In the genomic region with DNA sequence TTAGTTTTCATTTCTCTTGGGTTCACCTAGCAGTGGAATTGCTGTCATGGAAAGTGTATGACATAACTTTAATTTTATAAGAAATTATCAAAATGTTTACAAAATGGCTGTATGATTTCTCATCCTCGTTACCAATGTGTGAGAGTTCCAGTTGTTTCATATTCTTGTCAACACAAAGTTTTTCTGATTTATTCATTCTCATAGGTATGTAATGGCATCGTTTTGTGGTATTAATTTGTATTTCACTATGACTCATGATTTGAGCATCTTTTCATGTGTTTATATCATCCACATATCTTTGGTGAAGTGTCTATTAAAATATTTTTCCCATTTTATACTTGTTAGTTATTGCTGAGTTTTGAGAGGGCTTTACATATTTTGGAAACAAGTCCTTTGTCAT, we compare ENCODE assay signal across 22 cellular contexts. TPM values are rescaled to one million over a fixed set of nuclear protein-coding genes. Genes with fewer than 3 reads are reported as not detected.
A peak's percentile ranks its signal among the peaks of the same experiment; 100 is the strongest.
DNase-seq lines count a peak whose midpoint lies in the region; ATAC-seq, FAIRE-seq and TF ChIP-seq lines count a peak whose summit lies in the region.
"Had no signal": no experiment of that assay in that cellular context is flagged by ENCODE, and none has a peak within 500 bp of the region (broad histone marks: within the 10 kb centered on the region; RNA-seq: fewer than 3 reads in every experiment).

No MANE protein-coding gene starts in this region.

- H3K4me3 ChIP-seq in SK-N-SH (ENCODE audit: low read depth in 2 of 2, low read length in 1 of 2) (no peak overlapping the region), choroid plexus epithelial cell (ENCODE audit: low read depth, low read length) (no peak overlapping the region), BE2C (ENCODE audit: low read depth, low read length) (no peak overlapping the region), pancreas (no peak overlapping the region)

- DNase-seq in SK-N-SH, result no peak
- DNase-seq in LHCN-M2 (ENCODE audit: low read depth), result peak; percentile 29
- peak; percentile 15 for DNase-seq in choroid plexus epithelial cell (ENCODE audit: low read depth)
- no peak for DNase-seq in BE2C
- DNase-seq in pancreas, result no peak
- DNase-seq in erythroblast (lab: John Stamatoyannopoulos, UW), result no peak
- DNase-seq in activated T-cell treated with anti-CD3 and anti-CD28 coated beads, Interleukin-2, amount 50 U/mL, for 48 hours, result no peak
- DNase-seq: 8988T; Caco-2; CD4-positive, alpha-beta T cell; H9; Kasumi-1; NCI-H1092 treated with DMSO at 0.1 percent for 48 hours; NCI-H1694 treated with DMSO at 0.1 percent for 48 hours; NCI-H510A; NCI-H774; OCI-M1; RPMI8226; SIG-M5 had no signal

- no peaks in the 10 kb centered on the region for H3K79me2 ChIP-seq in SK-N-SH (ENCODE audit: insufficient read depth)

- H3K9me3 ChIP-seq in SK-N-SH (0 out of 2 replicates have a peak, but pooled peaks cover under 1% of the 10 kb centered on the region), BE2C (no peaks in the 10 kb centered on the region), pancreas (no peaks in the 10 kb centered on the region)

- H3F3A ChIP-seq in SK-N-SH (replicated peaks; ENCODE audit: insufficient read depth), result no peaks in the 10 kb centered on the region

- WGBS in SK-N-SH (ENCODE audit: low lambda C conversion rate), result 72% methylated on average over 2 of the region's 2 CpGs
- WGBS in pancreas, 2 donors, result 83 to 85% methylated on average over 2 of the region's 2 CpGs

- ATAC-seq in SK-N-SH treated with all-trans-retinoic acid at 6 μM for 48 hours (no peak), pancreas (no peak)

- H3K4me2 ChIP-seq in SK-N-SH, result no peak overlapping the region

- intact Hi-C loops in pancreas (cut with DNase I), result no loop called here

- H3K27ac ChIP-seq in SK-N-SH (ENCODE audit: low read depth in 2 of 2, low read length in 1 of 2), result no peak overlapping the region
- no peak overlapping the region for H3K27ac ChIP-seq in pancreas

- POLR2A ChIA-PET in SK-N-SH (lab: Yijun Ruan, JAX), result no interaction called here

- H2AFZ ChIP-seq in SK-N-SH (ENCODE audit: low read depth), result 0 out of 2 replicates have a peak overlapping the region, but pooled peaks have one; percentile 14

- FAIRE-seq in pancreas (lab: Jason Lieb, UNC), result no peak

- H3K4me1 ChIP-seq in SK-N-SH (ENCODE audit: control insufficient read depth in 1 of 2, insufficient read depth in 2 of 2, low read depth in 1 of 2, low read length in 1 of 2) (peaks cover 0 to 2% of the 10 kb centered on the region in 2 experiments; a peak in 2 of 4 replicates), BE2C (no peaks in the 10 kb centered on the region), pancreas (no peaks in the 10 kb centered on the region)

- H4K20me1 ChIP-seq in SK-N-SH (ENCODE audit: insufficient read depth), result no peaks in the 10 kb centered on the region

- TF ChIP-seq CTCF in SK-N-SH (IDR thresholded peaks at IDR 0.05) (no peak), choroid plexus epithelial cell (conservative IDR thresholded peaks at IDR 0.05; ENCODE audit: low read depth, low read length) (no peak), BE2C (IDR thresholded peaks at IDR 0.05; ENCODE audit: low read depth, low read length) (no peak), pancreas (IDR thresholded peaks at IDR 0.05) (no peak)

- TF ChIP-seq RAD21 in SK-N-SH (IDR thresholded peaks at IDR 0.05; ENCODE audit: low read length), result no peak

- H3K9ac ChIP-seq in SK-N-SH, result no peak overlapping the region

- H3K9me2 ChIP-seq in SK-N-SH, result no peaks in the 10 kb centered on the region

- TF ChIP-seq EP300 in SK-N-SH (IDR thresholded peaks at IDR 0.05; ENCODE audit: borderline replicate concordance in 1 of 2, low read depth in 1 of 2, low read length in 1 of 2), result no peak

- no peaks in the 10 kb centered on the region for H3K27me3 ChIP-seq in SK-N-SH (ENCODE audit: insufficient read depth)
- H3K27me3 ChIP-seq in BE2C, result no peaks in the 10 kb centered on the region
- H3K27me3 ChIP-seq in pancreas, result peaks cover 0 to 3% (median 0%) of the 10 kb centered on the region in 4 donors

- TF ChIP-seq POLR2A in erythroblast (IDR thresholded peaks at IDR 0.05; ENCODE audit: low read length), result no peak

- CTCF ChIA-PET in SK-N-SH (lab: Yijun Ruan, JAX), result no interaction called here

- H3K36me3 ChIP-seq in SK-N-SH (replicated peaks in 1 of 2; ENCODE audit: control insufficient read depth in 1 of 2, insufficient read depth in 2 of 2, low read length in 1 of 2) (peaks cover 0 to 4% of the 10 kb centered on the region in 2 experiments), BE2C (no peaks in the 10 kb centered on the region), pancreas (no peaks in the 10 kb centered on the region)

TF ChIP-seq in SK-N-SH, 30 proteins besides CTCF, POLR2A, EP300 and RAD21 (continues in another document):
- TF ChIP-seq POLR2AphosphoS5 (IDR thresholded peaks at IDR 0.05; ENCODE audit: low read depth, low read length) (no peak), TEAD4 (IDR thresholded peaks at IDR 0.05; ENCODE audit: borderline replicate concordance, insufficient read depth) (no peak), FOXM1 (IDR thresholded peaks at IDR 0.05; ENCODE audit: low read depth) (no peak), ELF1 (IDR thresholded peaks at IDR 0.05) (no peak), CHD2 (IDR thresholded peaks at IDR 0.05; ENCODE audit: low read length, partially characterized antibody) (no peak)
- TF ChIP-seq, protein P1, sequence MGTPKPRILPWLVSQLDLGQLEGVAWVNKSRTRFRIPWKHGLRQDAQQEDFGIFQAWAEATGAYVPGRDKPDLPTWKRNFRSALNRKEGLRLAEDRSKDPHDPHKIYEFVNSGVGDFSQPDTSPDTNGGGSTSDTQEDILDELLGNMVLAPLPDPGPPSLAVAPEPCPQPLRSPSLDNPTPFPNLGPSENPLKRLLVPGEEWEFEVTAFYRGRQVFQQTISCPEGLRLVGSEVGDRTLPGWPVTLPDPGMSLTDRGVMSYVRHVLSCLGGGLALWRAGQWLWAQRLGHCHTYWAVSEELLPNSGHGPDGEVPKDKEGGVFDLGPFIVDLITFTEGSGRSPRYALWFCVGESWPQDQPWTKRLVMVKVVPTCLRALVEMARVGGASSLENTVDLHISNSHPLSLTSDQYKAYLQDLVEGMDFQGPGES (IDR thresholded peaks at IDR 0.05; ENCODE audit: low read depth, low read length), result no peak

TF ChIP-seq in SK-N-SH treated with all-trans-retinoic acid at 6 μM for 48 hours, 23 proteins besides CTCF, POLR2A, EP300 and RAD21:
- TF ChIP-seq RARB (CRISPR knock-in tag; IDR thresholded peaks at IDR 0.05), result no peak

RNA-seq across cellular contexts. Expression of a gene that starts 5.5 kb away (rescaled TPM):
- 0.94 and 1.0 TPM in 2 replicates for polyA plus RNA-seq in SK-N-SH (2012; rRNA removed)
- 1.2 and 1.4 TPM in 2 replicates for polyA plus RNA-seq in SK-N-SH (2012; cell fraction: cytosol; rRNA removed)
- polyA plus RNA-seq in SK-N-SH (2012; cell fraction: nucleus; rRNA removed), result 0.36 and 0.49 TPM in 2 replicates
- 37.0 and 38.9 TPM in 2 replicates for total RNA-seq in LHCN-M2 (2014; rRNA removed)
- polyA plus RNA-seq in LHCN-M2 (2012), result 4.9 TPM
- 0.26 TPM for polyA plus RNA-seq in BE2C (2012; ENCODE audit: insufficient read depth, insufficient read length, low read depth)
- total RNA-seq in pancreas, result under 1 TPM in 5 of 6 donors, not detected in 1; 0.12 to 0.73 (median 0.20) TPM
- under 1 TPM; 0.05 to 0.15 TPM for polyA plus RNA-seq in pancreas

RNA-seq across cellular contexts. Expression of a gene that starts 26.4 kb away (rescaled TPM):
- polyA plus RNA-seq in SK-N-SH (2012; rRNA removed) (not detected in 2 replicates), pancreas (not detected)
- polyA plus RNA-seq in SK-N-SH (2012; cell fraction: cytosol; rRNA removed), result not detected in 2 replicates
- not detected in 2 replicates for polyA plus RNA-seq in SK-N-SH (2012; cell fraction: nucleus; rRNA removed)
- total RNA-seq in LHCN-M2 (2014; rRNA removed) (not detected in 2 replicates), pancreas (not detected)
- not detected for polyA plus RNA-seq in LHCN-M2 (2012)
- polyA plus RNA-seq in BE2C (2012; ENCODE audit: insufficient read depth, insufficient read length, low read depth), result not detected
- total RNA-seq: Caco-2; CD4-positive, alpha-beta T cell; Daoy; H9 had no signal
- polyA plus RNA-seq: BJ had no signal

RNA-seq across cellular contexts. Expression of a gene that starts 30.2 kb away (rescaled TPM):
- polyA plus RNA-seq in SK-N-SH (2012; rRNA removed) (5.9 and 8.7 TPM in 2 replicates), pancreas (10 to 100 TPM; 19.7 to 25.1 TPM)
- 5.3 and 5.4 TPM in 2 replicates for polyA plus RNA-seq in SK-N-SH (2012; cell fraction: cytosol; rRNA removed)
- polyA plus RNA-seq in SK-N-SH (2012; cell fraction: nucleus; rRNA removed), result 20.5 and 35.0 TPM in 2 replicates
- total RNA-seq in LHCN-M2 (2014; rRNA removed) (80.3 and 80.8 TPM in 2 replicates), pancreas (10 to 100 TPM in 2 of 6 donors, 1 to 10 TPM in 4; 3.9 to 25.1 (median 8.1) TPM)
- 12.4 TPM for polyA plus RNA-seq in LHCN-M2 (2012)
- 0.31 TPM for polyA plus RNA-seq in BE2C (2012; ENCODE audit: insufficient read depth, insufficient read length, low read depth)

RNA-seq across cellular contexts. Expression of a gene that starts 59.4 kb away (rescaled TPM):
- polyA plus RNA-seq in SK-N-SH (2012; rRNA removed) (0.02 and 0.05 TPM in 2 replicates), pancreas (10 to 100 TPM in 1 of 2 donors, 1 to 10 TPM in 1; 9.0 to 12.3 TPM)
- 0.04 and 0.08 TPM in 2 replicates for polyA plus RNA-seq in SK-N-SH (2012; cell fraction: cytosol; rRNA removed)
- 0.11 and 0.27 TPM in 2 replicates for polyA plus RNA-seq in SK-N-SH (2012; cell fraction: nucleus; rRNA removed)
- total RNA-seq in LHCN-M2 (2014; rRNA removed) (0.38 and 1.2 TPM in 2 replicates), pancreas (10 to 100 TPM in 2 of 6 donors, 1 to 10 TPM in 4; 5.9 to 16.3 (median 8.3) TPM)
- 4.3 TPM for polyA plus RNA-seq in LHCN-M2 (2012)
- polyA plus RNA-seq in BE2C (2012; ENCODE audit: insufficient read depth, insufficient read length, low read depth), result 0.31 TPM
- total RNA-seq: Daoy had no signal

Comparison
In these comparisons a context has a peak if more than half of its experiments do, and no peak if none do; other contexts are left out.
1. DNase-seq: peak in LHCN-M2 (single experiment) and choroid plexus epithelial cell (single experiment); none in SK-N-SH (single experiment), BE2C (single experiment), pancreas (0 of 6), erythroblast (0 of 2) and activated T-cell treated with anti-CD3 and anti-CD28 coated beads, Interleukin-2, amount 50 U/mL, for 48 hours (0 of 2).
2. RNA of a gene that starts 5.5 kb away (total RNA-seq): 37.0 to 38.9 TPM in LHCN-M2; 0.12 to 0.73 TPM in pancreas; every median in the first group is over 10 times any median in the second.